In genomic region chr18:57781128-57781463, GRCh38 we compare ENCODE assay signal across 12 cellular contexts. TPM values are rescaled to one million over a fixed set of nuclear protein-coding genes. Genes with fewer than 3 reads are reported as not detected.
DNase-seq lines count a peak whose midpoint lies in the region; ATAC-seq and TF ChIP-seq lines count a peak whose summit lies in the region.
"Had no signal": no experiment of that assay in that cellular context is flagged by ENCODE, and none has a peak within 500 bp of the region (broad histone marks: within the 10 kb centered on the region; RNA-seq: fewer than 3 reads in every experiment).

No MANE protein-coding gene starts in this region.

- H3K4me3 ChIP-seq in ascending aorta (peak overlapping the region in 1 of 2 donors; percentile 31), lower lobe of right lung (peak overlapping the region; percentile 10), thoracic aorta (peak overlapping the region; percentile 51)

- peaks cover 89% of the 10 kb centered on the region for H3K4me1 Mint-ChIP-seq in HFFc6 (ENCODE audit: low read depth)

- TF ChIP-seq CTCF in HFFc6 (IDR thresholded peaks at IDR 0.05) (peak; percentile 14; the same call in 1 of the 2 replicates), ascending aorta (IDR thresholded peaks at IDR 0.05) (no peak), lower lobe of right lung (IDR thresholded peaks at IDR 0.05) (no peak), thoracic aorta (IDR thresholded peaks at IDR 0.05) (no peak)

- H3K9me3 ChIP-seq in ascending aorta (no peaks in the 10 kb centered on the region), lower lobe of right lung (no peaks in the 10 kb centered on the region), thoracic aorta (no peaks in the 10 kb centered on the region)

- intact Hi-C loops in ascending aorta (cut with DNase I), result loop anchor here (5.0 kb wide), 1 partner anchor 34 kb away; no protein-coding TSS in a partner anchor
- intact Hi-C loops in lower lobe of right lung (cut with DNase I), result no loop called here

- H3K36me3 ChIP-seq in ascending aorta (no peaks in the 10 kb centered on the region), lower lobe of right lung (no peaks in the 10 kb centered on the region), thoracic aorta (no peaks in the 10 kb centered on the region)

- peak overlapping the region; percentile 94 for H3K27ac Mint-ChIP-seq in HFFc6

- DNase-seq in HFFc6, result no peak
- DNase-seq in ascending aorta (ENCODE audit: low spot score in 2 of 2), result no peak
- no peak for DNase-seq in lower lobe of right lung
- DNase-seq in thoracic aorta (ENCODE audit: low spot score), result no peak
- DNase-seq in stimulated activated CD8-positive, alpha-beta memory T cell treated with anti-CD3 and anti-CD28 coated beads, Interleukin-4, amount 100 ng/mL, for 48 hours, result no peak
- DNase-seq in activated CD4-positive, alpha-beta T cell treated with anti-CD3 and anti-CD28 coated beads, Interleukin-2, amount 50 U/mL, for 1 hour, result no peak
- no peak for DNase-seq in activated effector memory CD4-positive, alpha-beta T cell treated with Interleukin-2 at 50 U/mL for 16 hours
- DNase-seq: H9; left colon; NCI-H1436; stimulated activated naive B cell treated with anti-CD40 and anti-IgM and Interleukin-4, amounts not matched to agents 10 μg/mL and 1 μg/mL and 100 μg/mL, for 72 hours had no signal

- peaks cover 20 to 47% of the 10 kb centered on the region in 2 donors for H3K4me1 ChIP-seq in ascending aorta
- H3K4me1 ChIP-seq in lower lobe of right lung, result peaks cover 41% of the 10 kb centered on the region
- peaks cover 53 to 80% of the 10 kb centered on the region in 2 donors for H3K4me1 ChIP-seq in thoracic aorta (ENCODE audit: control insufficient read depth in 1 of 2, low read depth in 2 of 2)

- H3K27ac ChIP-seq in ascending aorta (peak overlapping the region; percentile 81 to 88), lower lobe of right lung (peak overlapping the region; percentile 58), thoracic aorta (peak overlapping the region; percentile 78 to 84)

- H3K36me3 Mint-ChIP-seq in HFFc6 (ENCODE audit: low read depth), result peaks cover 24% of the 10 kb centered on the region

- no peaks in the 10 kb centered on the region for H3K27me3 ChIP-seq in ascending aorta
- no peaks in the 10 kb centered on the region for H3K27me3 ChIP-seq in lower lobe of right lung (ENCODE audit: low read depth)
- H3K27me3 ChIP-seq in thoracic aorta (replicated peaks; ENCODE audit: insufficient read depth), result no peaks in the 10 kb centered on the region

- H3K9me3 Mint-ChIP-seq in HFFc6, result no peaks in the 10 kb centered on the region
- H3K9me3 Mint-ChIP-seq: stimulated activated naive B cell treated with anti-CD40 and anti-IgM and Interleukin-4, amounts not matched to agents 10 μg/mL and 1 μg/mL and 100 μg/mL, for 72 hours had no signal

- ATAC-seq in lower lobe of right lung, result no peak
- no peak for ATAC-seq in thoracic aorta (ENCODE audit: insufficient number of reproducible peaks, low FRiP score, low read depth)
- no peak for ATAC-seq in HG03469 (IDR thresholded peaks at IDR 0.05; ENCODE audit: unreplicated experiment)

- H3K4me3 Mint-ChIP-seq in HFFc6, result peak overlapping the region; percentile 87
- H3K4me3 Mint-ChIP-seq: H9 had no signal

- no peaks in the 10 kb centered on the region for H3K27me3 Mint-ChIP-seq in HFFc6 (ENCODE audit: insufficient read depth)
- H3K27me3 Mint-ChIP-seq: stimulated activated naive B cell treated with anti-CD40 and anti-IgM and Interleukin-4, amounts not matched to agents 10 μg/mL and 1 μg/mL and 100 μg/mL, for 72 hours had no signal

RNA-seq across cellular contexts. Expression of gene ATP8B1, which starts 22.0 kb away (rescaled TPM):
- 100 to 1,000 TPM in 3 of 6 experiments, 10 to 100 TPM in 3; 78.8 to 115 (median 94.6) TPM for total RNA-seq in HFFc6 (2021; fragmentation: NEBNext Ultra II Directional; extraction: Animal tissue kit (Norgen Biotek cat#: 25700))
- 30.9 TPM for total RNA-seq in ascending aorta
- total RNA-seq in lower lobe of right lung, result 27.2 TPM
- 100 to 1,000 TPM in 1 of 2 donors, 10 to 100 TPM in 1; 68.7 to 111 TPM for total RNA-seq in thoracic aorta
